1 cellular context compared by ENCODE assay signal in genomic region chr3:13452490-13453335, GRCh38.
TF ChIP-seq lines count a peak whose summit lies in the region.

No MANE protein-coding gene starts in this region.

TF ChIP-seq in GM12878, 131 proteins besides CTCF, POLR2A, EP300 and RAD21 (continued from another document):
- TF ChIP-seq E2F4 (IDR thresholded peaks at IDR 0.05; ENCODE audit: low read depth, low read length) (no peak), SPI1 (IDR thresholded peaks at IDR 0.05; ENCODE audit: borderline replicate concordance, insufficient read depth, low read depth, low read length) (no peak), MLLT1 (IDR thresholded peaks at IDR 0.05) (0 out of 2 replicates have a peak, but pooled peaks have one; percentile 36), E4F1 (IDR thresholded peaks at IDR 0.05; ENCODE audit: borderline replicate concordance, partially characterized antibody) (no peak), BCL11A (IDR thresholded peaks at IDR 0.05; ENCODE audit: low read depth, low read length) (no peak), YY1 (IDR thresholded peaks at IDR 0.05; ENCODE audit: low read depth, low read length) (0 out of 2 replicates have a peak, but pooled peaks have one; percentile 24), ZZZ3 (IDR thresholded peaks at IDR 0.05; ENCODE audit: control insufficient read depth, insufficient read length, low read depth) (no peak), IKZF2 (IDR thresholded peaks at IDR 0.05) (0 out of 4 replicates have a peak, but pooled peaks of 1 of the 2 experiments have one; percentile 14), JUNB (IDR thresholded peaks at IDR 0.05) (no peak), ASH2L (IDR thresholded peaks at IDR 0.05; ENCODE audit: borderline replicate concordance, low read depth) (no peak), HCFC1 (IDR thresholded peaks at IDR 0.05; ENCODE audit: low read length) (no peak), ZBTB33 (IDR thresholded peaks at IDR 0.05) (no peak), PML (IDR thresholded peaks at IDR 0.05; ENCODE audit: low read length) (no peak), SKIL (IDR thresholded peaks at IDR 0.05; ENCODE audit: low read depth, poor library complexity, severe bottlenecking) (no peak), RB1 (IDR thresholded peaks at IDR 0.05; ENCODE audit: borderline replicate concordance) (no peak), HDAC2 (IDR thresholded peaks at IDR 0.05) (no peak), TBL1XR1 (IDR thresholded peaks at IDR 0.05; ENCODE audit: low read depth, low read length) (no peak), NKRF (conservative IDR thresholded peaks at IDR 0.05) (peak; percentile 46; the same call in 1 of the 2 replicates)
